Comparison of ENCODE assay signal across 1 cellular context in genomic region chr20:32634041-32634805, GRCh38.
A peak's percentile ranks its signal among the peaks of the same experiment; 100 is the strongest.
TF ChIP-seq lines count a peak whose summit lies in the region.

No MANE protein-coding gene starts in this region.

TF ChIP-seq in K562, 482 proteins besides CTCF, POLR2A, EP300 and RAD21 (continued from another document and continues in another):
- no peak for TF ChIP-seq HBP1 (CRISPR knock-in tag; IDR thresholded peaks at IDR 0.05)
- TF ChIP-seq TFAM (CRISPR knock-in tag; conservative IDR thresholded peaks at IDR 0.05): no peak
- TF ChIP-seq MTA3 (IDR thresholded peaks at IDR 0.05; ENCODE audit: borderline replicate concordance): peak; percentile 34; the same call in 1 of the 2 replicates
- TF ChIP-seq PATZ1 (CRISPR knock-in tag; IDR thresholded peaks at IDR 0.05; ENCODE audit: borderline replicate concordance): no peak
- no peak for TF ChIP-seq NRF1 (conservative IDR thresholded peaks at IDR 0.05 in 1 of 2, IDR thresholded peaks at IDR 0.05 in 1 of 2)
- 0 out of 2 replicates have a peak, but pooled peaks have one; percentile 20 for TF ChIP-seq LEF1 (IDR thresholded peaks at IDR 0.05)
- no peak for TF ChIP-seq ZNF518B (CRISPR knock-in tag; IDR thresholded peaks at IDR 0.05)
- TF ChIP-seq BRCA1 (IDR thresholded peaks at IDR 0.05): no peak
- TF ChIP-seq BRCA1 (CRISPR knock-in tag; IDR thresholded peaks at IDR 0.05): no peak
- no peak; the same call in 1 of the 2 replicates for TF ChIP-seq ZEB2 (IDR thresholded peaks at IDR 0.05)
- no peak for TF ChIP-seq HOXB6 (CRISPR knock-in tag; IDR thresholded peaks at IDR 0.05; ENCODE audit: borderline replicate concordance)
- TF ChIP-seq HNRNPUL1 (IDR thresholded peaks at IDR 0.05; ENCODE audit: low read length): no peak
- no peak for TF ChIP-seq ZC3H4 (CRISPR knock-in tag; IDR thresholded peaks at IDR 0.05; ENCODE audit: borderline replicate concordance)
- TF ChIP-seq, protein P1, sequence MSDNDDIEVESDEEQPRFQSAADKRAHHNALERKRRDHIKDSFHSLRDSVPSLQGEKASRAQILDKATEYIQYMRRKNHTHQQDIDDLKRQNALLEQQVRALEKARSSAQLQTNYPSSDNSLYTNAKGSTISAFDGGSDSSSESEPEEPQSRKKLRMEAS (CRISPR knock-in tag; IDR thresholded peaks at IDR 0.05): no peak; the same call in 1 of the 2 replicates
- no peak for TF ChIP-seq ZC3H11A (IDR thresholded peaks at IDR 0.05; ENCODE audit: low read depth, low read length)
- no peak for TF ChIP-seq MXI1 (IDR thresholded peaks at IDR 0.05; ENCODE audit: low read depth, low read length)
- TF ChIP-seq ZNF12 (CRISPR knock-in tag; IDR thresholded peaks at IDR 0.05): no peak
- no peak for TF ChIP-seq POLR3G (IDR thresholded peaks at IDR 0.05; ENCODE audit: extremely low read depth, insufficient read length, insufficient replicate concordance)
- no peak for TF ChIP-seq ZNF184 (CRISPR knock-in tag; IDR thresholded peaks at IDR 0.05)
- no peak for TF ChIP-seq NCOA1 (IDR thresholded peaks at IDR 0.05; ENCODE audit: low read depth)
- no peak for TF ChIP-seq HNRNPL (IDR thresholded peaks at IDR 0.05; ENCODE audit: low read depth, low read length)
- no peak for TF ChIP-seq HNRNPLL (IDR thresholded peaks at IDR 0.05; ENCODE audit: low read depth, low read length, poor library complexity, severe bottlenecking)
- no peak for TF ChIP-seq ZNF165 (CRISPR knock-in tag; IDR thresholded peaks at IDR 0.05; ENCODE audit: borderline replicate concordance)
- TF ChIP-seq TAF7 (tag; IDR thresholded peaks at IDR 0.05): no peak
- TF ChIP-seq PTBP1 (IDR thresholded peaks at IDR 0.05; ENCODE audit: low read depth, low read length): no peak
- TF ChIP-seq MAFG (tag; conservative IDR thresholded peaks at IDR 0.05): no peak
- no peak for TF ChIP-seq ZNF444 (CRISPR knock-in tag; IDR thresholded peaks at IDR 0.05)
- no peak for TF ChIP-seq JUNB (CRISPR knock-in tag; conservative IDR thresholded peaks at IDR 0.05)
- TF ChIP-seq SMC3 (conservative IDR thresholded peaks at IDR 0.05; ENCODE audit: insufficient read depth, low read depth, low read length): no peak
- TF ChIP-seq, protein P2, sequence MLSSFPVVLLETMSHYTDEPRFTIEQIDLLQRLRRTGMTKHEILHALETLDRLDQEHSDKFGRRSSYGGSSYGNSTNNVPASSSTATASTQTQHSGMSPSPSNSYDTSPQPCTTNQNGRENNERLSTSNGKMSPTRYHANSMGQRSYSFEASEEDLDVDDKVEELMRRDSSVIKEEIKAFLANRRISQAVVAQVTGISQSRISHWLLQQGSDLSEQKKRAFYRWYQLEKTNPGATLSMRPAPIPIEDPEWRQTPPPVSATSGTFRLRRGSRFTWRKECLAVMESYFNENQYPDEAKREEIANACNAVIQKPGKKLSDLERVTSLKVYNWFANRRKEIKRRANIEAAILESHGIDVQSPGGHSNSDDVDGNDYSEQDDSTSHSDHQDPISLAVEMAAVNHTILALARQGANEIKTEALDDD (IDR thresholded peaks at IDR 0.05): no peak
- TF ChIP-seq ZFP30 (CRISPR knock-in tag; IDR thresholded peaks at IDR 0.05; ENCODE audit: borderline replicate concordance): no peak
- TF ChIP-seq MITF (IDR thresholded peaks at IDR 0.05): no peak
- no peak for TF ChIP-seq SNIP1 (IDR thresholded peaks at IDR 0.05; ENCODE audit: low read depth)
- peak; percentile 26 for TF ChIP-seq ETV5 (CRISPR knock-in tag; IDR thresholded peaks at IDR 0.05; ENCODE audit: low read depth)
- TF ChIP-seq NONO (IDR thresholded peaks at IDR 0.05; ENCODE audit: low read depth in 2 of 2, low read length in 1 of 2): no peak
- peak; percentile 34 to 65 for TF ChIP-seq E2F6 (IDR thresholded peaks at IDR 0.05; ENCODE audit: borderline replicate concordance in 1 of 2, extremely low read depth in 1 of 2, insufficient read depth in 1 of 2, insufficient read length in 1 of 2, low read depth in 1 of 2, low read length in 1 of 2, poor library complexity in 1 of 2, severe bottlenecking in 1 of 2)
- TF ChIP-seq KAT2B (IDR thresholded peaks at IDR 0.05; ENCODE audit: low read depth, low read length): no peak
- no peak for TF ChIP-seq ZNF24 (IDR thresholded peaks at IDR 0.05)
- TF ChIP-seq, protein P3, sequence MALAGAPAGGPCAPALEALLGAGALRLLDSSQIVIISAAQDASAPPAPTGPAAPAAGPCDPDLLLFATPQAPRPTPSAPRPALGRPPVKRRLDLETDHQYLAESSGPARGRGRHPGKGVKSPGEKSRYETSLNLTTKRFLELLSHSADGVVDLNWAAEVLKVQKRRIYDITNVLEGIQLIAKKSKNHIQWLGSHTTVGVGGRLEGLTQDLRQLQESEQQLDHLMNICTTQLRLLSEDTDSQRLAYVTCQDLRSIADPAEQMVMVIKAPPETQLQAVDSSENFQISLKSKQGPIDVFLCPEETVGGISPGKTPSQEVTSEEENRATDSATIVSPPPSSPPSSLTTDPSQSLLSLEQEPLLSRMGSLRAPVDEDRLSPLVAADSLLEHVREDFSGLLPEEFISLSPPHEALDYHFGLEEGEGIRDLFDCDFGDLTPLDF (CRISPR knock-in tag; IDR thresholded peaks at IDR 0.05): no peak
- no peak for TF ChIP-seq ATF1 (CRISPR knock-in tag; IDR thresholded peaks at IDR 0.05)
- TF ChIP-seq ATF1 (tag; IDR thresholded peaks at IDR 0.05): peak; percentile 43; the same call in 1 of the 2 replicates
- peak; percentile 52 to 64 for TF ChIP-seq MNT (conservative IDR thresholded peaks at IDR 0.05)
- no peak for TF ChIP-seq FOXM1 (IDR thresholded peaks at IDR 0.05; ENCODE audit: low read depth)
- TF ChIP-seq FOXM1 (CRISPR knock-in tag; IDR thresholded peaks at IDR 0.05; ENCODE audit: low read depth): no peak
- no peak for TF ChIP-seq HNRNPH1 (optimal IDR thresholded peaks at IDR 0.05; ENCODE audit: low read depth, low read length)
- TF ChIP-seq PML (IDR thresholded peaks at IDR 0.05; ENCODE audit: low read length): no peak
- no peak for TF ChIP-seq BHLHE40 (IDR thresholded peaks at IDR 0.05; ENCODE audit: low read length)
- no peak for TF ChIP-seq ZNF274 (IDR thresholded peaks at IDR 0.05; ENCODE audit: borderline replicate concordance, low read depth, low read length)
- TF ChIP-seq SP2 (IDR thresholded peaks at IDR 0.05; ENCODE audit: extremely low read depth, low read depth, low read length, poor library complexity, severe bottlenecking): no peak
- TF ChIP-seq ZFX (CRISPR knock-in tag; IDR thresholded peaks at IDR 0.05): 0 out of 2 replicates have a peak, but pooled peaks have one; percentile 13
- TF ChIP-seq NFRKB (IDR thresholded peaks at IDR 0.05; ENCODE audit: low read depth): peak; percentile 76
- TF ChIP-seq ZNF511 (CRISPR knock-in tag; IDR thresholded peaks at IDR 0.05): 0 out of 2 replicates have a peak, but pooled peaks have one; percentile 27
- no peak for TF ChIP-seq ZBTB34 (CRISPR knock-in tag; IDR thresholded peaks at IDR 0.05)
- TF ChIP-seq CBX3 (IDR thresholded peaks at IDR 0.05; ENCODE audit: borderline replicate concordance in 1 of 2, low read length in 2 of 2): no peak
